Comparison of ENCODE assay signal across 8 cellular contexts in the genomic region with DNA sequence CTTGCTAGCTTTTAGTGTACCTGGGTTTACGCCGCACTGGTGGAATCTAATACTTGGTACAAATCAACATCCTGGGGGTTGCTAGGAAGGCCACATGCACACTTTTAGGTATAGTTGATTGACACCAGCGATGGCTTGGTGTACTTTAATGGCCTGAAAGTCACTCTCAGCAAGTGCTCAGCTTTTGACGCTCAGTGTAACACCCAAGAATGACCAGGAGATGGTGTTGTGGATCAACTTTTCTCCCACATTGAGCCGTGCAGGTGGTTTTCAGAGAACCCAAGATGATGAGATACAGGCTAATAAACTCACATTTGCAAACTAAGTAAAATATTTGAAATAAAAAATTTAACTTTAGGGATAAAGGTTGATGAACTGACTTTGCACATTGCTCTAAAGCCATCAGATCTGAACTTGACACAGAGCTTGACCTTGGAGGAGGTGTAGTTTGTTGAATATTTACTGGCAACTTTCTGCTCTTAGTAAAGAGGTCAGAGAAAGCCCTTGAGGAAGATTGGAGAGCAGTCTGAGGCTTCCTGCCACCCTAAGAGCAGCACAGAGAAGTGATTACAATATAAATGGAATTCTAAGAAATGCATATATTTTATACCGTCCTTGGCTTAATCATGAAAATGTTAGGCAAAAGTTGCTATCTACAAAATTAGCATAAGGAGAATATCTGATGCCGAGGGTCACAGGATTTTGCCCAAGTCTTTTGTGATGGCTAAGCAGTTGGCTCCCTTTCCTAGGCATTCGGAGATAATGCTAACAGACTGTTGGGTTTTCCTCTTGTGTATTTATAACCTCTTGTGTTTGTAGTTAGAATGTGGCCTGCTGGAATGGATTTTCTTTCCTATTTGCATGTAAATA.
DNase-seq lines count a peak whose midpoint lies in the region; ATAC-seq lines count a peak whose summit lies in the region.

No MANE protein-coding gene starts in this region.

- H3K27me3 Mint-ChIP-seq in activated CD8-positive, alpha-beta memory T cell treated with anti-CD3 and anti-CD28 coated beads, Interleukin-2, amount 10 ng/mL, durations not matched to agents 7 days and 5 days, result no peaks in the 10 kb centered on the region

- peaks cover 9% of the 10 kb centered on the region for H3K36me3 Mint-ChIP-seq in activated CD8-positive, alpha-beta memory T cell treated with anti-CD3 and anti-CD28 coated beads, Interleukin-2, amount 10 ng/mL, durations not matched to agents 7 days and 5 days

- CTCF ChIA-PET in activated CD8-positive, alpha-beta memory T cell treated with anti-CD3 and anti-CD28 coated beads, Interleukin-2, amount 10 ng/mL, durations not matched to agents 7 days and 5 days (lab: Charles Lee), result interaction anchor here (0.8 to 5.0 kb wide), 14 partner anchors 9 to 1049 kb away, joined by 3 to 42 read pairs (median 4); no protein-coding TSS in a partner anchor

- H3K27me3 ChIP-seq in SJCRH30, result no peaks in the 10 kb centered on the region

- no peak overlapping the region for H3K4me3 Mint-ChIP-seq in activated CD8-positive, alpha-beta memory T cell treated with anti-CD3 and anti-CD28 coated beads, Interleukin-2, amount 10 ng/mL, durations not matched to agents 7 days and 5 days

- no peaks in the 10 kb centered on the region for H3K9me3 ChIP-seq in SJCRH30 (replicated peaks)

- no peaks in the 10 kb centered on the region for H3K9me3 Mint-ChIP-seq in activated CD8-positive, alpha-beta memory T cell treated with anti-CD3 and anti-CD28 coated beads, Interleukin-2, amount 10 ng/mL, durations not matched to agents 7 days and 5 days (ENCODE audit: low read depth)

- peaks cover 27% of the 10 kb centered on the region for H3K4me1 Mint-ChIP-seq in activated CD8-positive, alpha-beta memory T cell treated with anti-CD3 and anti-CD28 coated beads, Interleukin-2, amount 10 ng/mL, durations not matched to agents 7 days and 5 days

- ATAC-seq in activated CD8-positive, alpha-beta memory T cell treated with anti-CD3 and anti-CD28 coated beads, Interleukin-2, amount 10 ng/mL, durations not matched to agents 7 days and 5 days, result peak; percentile 81
- ATAC-seq in GM21381 (IDR thresholded peaks at IDR 0.05; ENCODE audit: unreplicated experiment), result peak; percentile 81
- no peak for ATAC-seq in GM19023 (IDR thresholded peaks at IDR 0.05; ENCODE audit: unreplicated experiment)

- DNase-seq in activated CD8-positive, alpha-beta memory T cell treated with anti-CD3 and anti-CD28 coated beads, Interleukin-2, amount 10 ng/mL, durations not matched to agents 7 days and 5 days, result peak; percentile 54
- no peak for DNase-seq in activated CD8-positive, alpha-beta memory T cell treated with anti-CD3 and anti-CD28 coated beads, Interleukin-2, amount 50 U/mL, for 4 hours
- DNase-seq in HT1080 (ENCODE audit: low read depth), result peak; percentile 43
- peak; percentile 35 to 82 for DNase-seq in SJCRH30
- DNase-seq in effector CD4-positive, alpha-beta T cell, result peak; percentile 21
- peak; percentile 82 to 89 for DNase-seq in lung microvascular endothelial cell (ENCODE audit: low read depth in 2 of 2)

- H3K4me3 ChIP-seq in SJCRH30, result no peak overlapping the region

- H3K36me3 ChIP-seq in SJCRH30, result no peaks in the 10 kb centered on the region

- no peak overlapping the region for H3K27ac Mint-ChIP-seq in activated CD8-positive, alpha-beta memory T cell treated with anti-CD3 and anti-CD28 coated beads, Interleukin-2, amount 10 ng/mL, durations not matched to agents 7 days and 5 days

- H3K27ac ChIP-seq in SJCRH30, result no peak overlapping the region

- peaks cover 21% of the 10 kb centered on the region for H3K4me1 ChIP-seq in SJCRH30
